Comparison of ENCODE assay signal across 10 cellular contexts in genomic region chr3:112974178-112974517, GRCh38. TPM values are rescaled to one million over a fixed set of nuclear protein-coding genes. Genes with fewer than 3 reads are reported as not detected.
DNase-seq lines count a peak whose midpoint lies in the region; ATAC-seq, FAIRE-seq and TF ChIP-seq lines count a peak whose summit lies in the region.
"Had no signal": no experiment of that assay in that cellular context is flagged by ENCODE, and none has a peak within 500 bp of the region (broad histone marks: within the 10 kb centered on the region; RNA-seq: fewer than 3 reads in every experiment).

No MANE protein-coding gene starts in this region.

- no peaks in the 10 kb centered on the region for H3K27me3 Mint-ChIP-seq in activated naive CD4-positive, alpha-beta T cell treated with anti-CD3 and anti-CD28 coated beads, Interleukin-2, amount 50 U/mL, for 24 hours
- peaks cover 3% of the 10 kb centered on the region for H3K27me3 Mint-ChIP-seq in Caco-2 (ENCODE audit: insufficient read depth, unreplicated experiment)

- BruUV-seq in K562 (replicated peaks; lab: Mats Ljungman, UMichigan) (no TSS peak), Caco-2 (replicated peaks; lab: Mats Ljungman, UMichigan) (no TSS peak)

- H3K36me3 ChIP-seq in K562 (ENCODE audit: control insufficient read depth, insufficient read depth, low read length) (no peaks in the 10 kb centered on the region), subcutaneous abdominal adipose tissue (ENCODE audit: control insufficient read depth in 5 of 5, insufficient read depth in 5 of 5, low read length in 5 of 5) (no peaks in the 10 kb centered on the region), Caco-2 (ENCODE audit: control insufficient read depth, insufficient read depth, low read length) (no peaks in the 10 kb centered on the region)

- DNase-seq in activated naive CD4-positive, alpha-beta T cell treated with Interleukin-2 at 50 U/mL for 16 hours, result no peak
- DNase-seq in K562 (ENCODE audit: extremely low read depth in 1 of 4, low spot score in 3 of 4) (no peak), NCI-H526 (lab: John Stamatoyannopoulos, UW) (no peak), Caco-2 (no peak), iPS-NIHi11 (ENCODE audit: low spot score) (no peak)
- DNase-seq: right cardiac atrium had no signal

- no peak for TF ChIP-seq EP300 in K562 (IDR thresholded peaks at IDR 0.05; ENCODE audit: low read length)

- no peak for TF ChIP-seq POLR2A in K562 (conservative IDR thresholded peaks at IDR 0.05)

- no peak overlapping the region for H3K4me3 ChIP-seq in K562
- H3K4me3 ChIP-seq in subcutaneous abdominal adipose tissue (ENCODE audit: low read depth in 1 of 5, low read length in 5 of 5), result peak overlapping the region; percentile 47 to 67 (median 47)
- no peak overlapping the region for H3K4me3 ChIP-seq in Caco-2 (ENCODE audit: low read depth, low read length)

- H3K27me3 ChIP-seq in K562 (ENCODE audit: control insufficient read depth in 2 of 2, insufficient read depth in 2 of 2, low read length in 2 of 2) (no peaks in the 10 kb centered on the region), subcutaneous abdominal adipose tissue (ENCODE audit: control insufficient read depth in 5 of 5, insufficient read depth in 4 of 5, low read length in 5 of 5) (no peaks in the 10 kb centered on the region), Caco-2 (replicated peaks; ENCODE audit: control insufficient read depth, insufficient read depth, low read length) (no peaks in the 10 kb centered on the region)

- no peaks in the 10 kb centered on the region for H4K20me1 ChIP-seq in K562 (replicated peaks; ENCODE audit: control insufficient read depth, insufficient read depth, low read length)

- no peak for FAIRE-seq in K562 (lab: Jason Lieb, UNC)
- FAIRE-seq: bronchial epithelial cell had no signal

- H3K27ac ChIP-seq in K562 (ENCODE audit: extremely low read depth, low read depth, low read length) (no peak overlapping the region), subcutaneous abdominal adipose tissue (ENCODE audit: low read depth, low read length) (no peak overlapping the region)

- H3K4me1 ChIP-seq in K562 (replicated peaks in 1 of 2; ENCODE audit: control insufficient read depth in 2 of 2, insufficient read depth in 2 of 2, low read length in 2 of 2), result no peaks in the 10 kb centered on the region
- H3K4me1 ChIP-seq in subcutaneous abdominal adipose tissue (ENCODE audit: control insufficient read depth in 5 of 5, insufficient read depth in 5 of 5, low read length in 5 of 5), result peaks cover 0 to 10% (median 6%) of the 10 kb centered on the region in 5 donors
- H3K4me1 ChIP-seq in Caco-2, result no peaks in the 10 kb centered on the region

- TF ChIP-seq RAD21 in K562 (CRISPR knock-in tag; conservative IDR thresholded peaks at IDR 0.05 in 1 of 2, IDR thresholded peaks at IDR 0.05 in 1 of 2), result no peak

- no peak for TF ChIP-seq CTCF in K562 (IDR thresholded peaks at IDR 0.05 in 2 of 3, conservative IDR thresholded peaks at IDR 0.05 in 1 of 3; ENCODE audit: insufficient read depth in 2 of 3, low read depth in 1 of 3, low read length in 3 of 3)
- no peak for TF ChIP-seq CTCF in Caco-2 (IDR thresholded peaks at IDR 0.05; ENCODE audit: insufficient read depth in 1 of 2, low read depth in 1 of 2, low read length in 1 of 2, severe bottlenecking in 1 of 2, unreplicated experiment in 1 of 2)

- WGBS in K562 (ENCODE audit: insufficient coverage, low coverage, missing lambda C conversion rate), result 23% methylated on average over 2 of the region's 2 CpGs

- H2AFZ ChIP-seq in K562 (ENCODE audit: low read depth, low read length), result no peak overlapping the region

- ATAC-seq in HG03135 (IDR thresholded peaks at IDR 0.05; ENCODE audit: unreplicated experiment), result peak; percentile 8
- ATAC-seq in K562, result no peak

- H3K4me2 ChIP-seq in K562 (ENCODE audit: insufficient read depth, low read length), result no peak overlapping the region

- no peaks in the 10 kb centered on the region for H3K9me3 ChIP-seq in K562 (replicated peaks; ENCODE audit: control insufficient read depth, insufficient read depth, low read depth, low read length)
- no peaks in the 10 kb centered on the region for H3K9me3 ChIP-seq in subcutaneous abdominal adipose tissue (ENCODE audit: control insufficient read depth in 5 of 5, low read length in 5 of 5)
- H3K9me3 ChIP-seq in Caco-2, result no peaks in the 10 kb centered on the region

- no peaks in the 10 kb centered on the region for H3K9me1 ChIP-seq in K562 (ENCODE audit: control insufficient read depth, insufficient read depth, low read length)

- H3K4me3 Mint-ChIP-seq in activated naive CD4-positive, alpha-beta T cell treated with anti-CD3 and anti-CD28 coated beads, Interleukin-2, amount 50 U/mL, for 24 hours, result peak overlapping the region; percentile 90
- no peak overlapping the region for H3K4me3 Mint-ChIP-seq in Caco-2 (ENCODE audit: unreplicated experiment)

- POLR2A ChIA-PET in K562 (lab: Yijun Ruan, JAX), result no interaction called here
- POLR2A ChIA-PET in Caco-2 (lab: Charles Lee), result no interaction called here

- H3K4me1 Mint-ChIP-seq in activated naive CD4-positive, alpha-beta T cell treated with anti-CD3 and anti-CD28 coated beads, Interleukin-2, amount 50 U/mL, for 24 hours, result peaks cover 92% of the 10 kb centered on the region
- peaks cover 3% of the 10 kb centered on the region for H3K4me1 Mint-ChIP-seq in Caco-2 (ENCODE audit: low read depth, unreplicated experiment)

- no peaks in the 10 kb centered on the region for H3K79me2 ChIP-seq in K562 (ENCODE audit: control insufficient read depth, insufficient read depth, low read length)

- CTCF ChIA-PET in K562 (lab: Yijun Ruan, JAX; ENCODE audit: low intra/inter-chr PET ratio) (no interaction called here), Caco-2 (lab: Charles Lee) (no interaction called here)

- in situ Hi-C loops in K562 (cut with MboI), result no loop called here

- intact Hi-C loops in K562 (cut with micrococcal nuclease), result loop anchor here (10.0 kb wide), 1 partner anchor 119 kb away; no protein-coding TSS in a partner anchor
- intact Hi-C loops in Caco-2 (cut with micrococcal nuclease; ENCODE audit: unreplicated experiment), result no loop called here

- peak overlapping the region; percentile 66 for H3K27ac Mint-ChIP-seq in activated naive CD4-positive, alpha-beta T cell treated with anti-CD3 and anti-CD28 coated beads, Interleukin-2, amount 50 U/mL, for 24 hours
- H3K27ac Mint-ChIP-seq in Caco-2 (ENCODE audit: unreplicated experiment), result no peak overlapping the region

- H3K9ac ChIP-seq in K562 (ENCODE audit: insufficient read depth in 1 of 2, low read depth in 2 of 2, low read length in 2 of 2) (no peak overlapping the region), subcutaneous abdominal adipose tissue (ENCODE audit: low read length in 5 of 5) (peak overlapping the region in 1 of 5 donors; percentile 58)

- peaks cover 2% of the 10 kb centered on the region for H3K36me3 Mint-ChIP-seq in activated naive CD4-positive, alpha-beta T cell treated with anti-CD3 and anti-CD28 coated beads, Interleukin-2, amount 50 U/mL, for 24 hours
- no peaks in the 10 kb centered on the region for H3K36me3 Mint-ChIP-seq in Caco-2 (ENCODE audit: insufficient read depth, unreplicated experiment)

- no peaks in the 10 kb centered on the region for H3K9me3 Mint-ChIP-seq in activated naive CD4-positive, alpha-beta T cell treated with anti-CD3 and anti-CD28 coated beads, Interleukin-2, amount 50 U/mL, for 24 hours
- no peaks in the 10 kb centered on the region for H3K9me3 Mint-ChIP-seq in Caco-2 (ENCODE audit: unreplicated experiment)

TF ChIP-seq in K562, 482 proteins besides CTCF, POLR2A, EP300 and RAD21 (continues in another document):
- TF ChIP-seq CEBPG (CRISPR knock-in tag; IDR thresholded peaks at IDR 0.05) (no peak), CEBPG (tag; conservative IDR thresholded peaks at IDR 0.05 in 1 of 2, IDR thresholded peaks at IDR 0.05 in 1 of 2) (peak in 1 of 2 experiments; percentile 14; a peak in 1 of 4 replicates), ZNF121 (CRISPR knock-in tag; conservative IDR thresholded peaks at IDR 0.05) (peak; percentile 47; the same call in 1 of the 2 replicates)

RNA-seq across cellular contexts. Expression of gene CD200R1, which starts 0.8 kb away (rescaled TPM):
- total RNA-seq in K562 (2011; cell fraction: chromatin; rRNA removed; ENCODE audit: low replicate concordance), result not detected in 2 replicates
- total RNA-seq in K562 (2011; cell fraction: nucleolus; rRNA removed), result not detected in 2 replicates
- total RNA-seq in K562 (2011; cell fraction: nucleoplasm; rRNA removed), result not detected in 2 replicates
- total RNA-seq in K562 (2014; rRNA removed), result not detected in 2 replicates
- not detected in 2 replicates for total RNA-seq in K562 (2014; rRNA removed; fragmentation: Illumina TruSeq; extraction: Trizol)
- total RNA-seq in K562 (2015; rRNA removed; fragmentation: Illumina TruSeq; extraction: Trizol), result 0.07 and 0.08 TPM in 2 replicates
- total RNA-seq in K562 (2021), result not detected in 2 replicates
- polyA plus RNA-seq in K562 (2011; rRNA removed), result 0.04 and 0.07 TPM in 2 replicates
- polyA plus RNA-seq in K562 (2011; cell fraction: cytosol; rRNA removed), result not detected in 2 replicates
- polyA plus RNA-seq in K562 (2011; cell fraction: nucleus; rRNA removed), result not detected in 2 replicates
- 0.09 and 0.11 TPM in 2 replicates for polyA plus RNA-seq in K562 (2012)
- polyA plus RNA-seq in K562 (2014; fragmentation: Illumina TruSeq; extraction: Trizol), result not detected in 2 replicates
- under 1 TPM; 0.11 to 0.23 TPM for polyA plus RNA-seq in K562 (2014; fragmentation: Nextera tagmentation; extraction: Ambion mirVana)
- polyA plus RNA-seq in K562 (2014; rRNA removed), result not detected in 2 replicates
- polyA minus RNA-seq in K562 (2011; rRNA and poly(A)+ RNA removed), result 0.15 TPM in 1 of 2 replicates, not detected in the other
- polyA minus RNA-seq in K562 (2011; cell fraction: cytosol; rRNA and poly(A)+ RNA removed), result not detected in 2 replicates
- polyA minus RNA-seq in K562 (2011; cell fraction: nucleus; rRNA and poly(A)+ RNA removed), result not detected in 2 replicates
- 0.11 and 0.28 TPM in 2 replicates for total RNA-seq in Caco-2 (2022)
- total RNA-seq: bronchial epithelial cell had no signal

RNA-seq across cellular contexts. Expression of gene GTPBP8, which starts 16.6 kb away (rescaled TPM):
- total RNA-seq in K562 (2011; cell fraction: chromatin; rRNA removed; ENCODE audit: low replicate concordance), result 4.7 and 10.7 TPM in 2 replicates
- total RNA-seq in K562 (2011; cell fraction: nucleolus; rRNA removed), result 8.3 and 10.1 TPM in 2 replicates
- 8.4 and 12.3 TPM in 2 replicates for total RNA-seq in K562 (2011; cell fraction: nucleoplasm; rRNA removed)
- 26.5 and 30.7 TPM in 2 replicates for total RNA-seq in K562 (2014; rRNA removed)
- 17.7 and 18.4 TPM in 2 replicates for total RNA-seq in K562 (2014; rRNA removed; fragmentation: Illumina TruSeq; extraction: Trizol)
- 18.8 and 20.8 TPM in 2 replicates for total RNA-seq in K562 (2015; rRNA removed; fragmentation: Illumina TruSeq; extraction: Trizol)
- 20.7 and 21.1 TPM in 2 replicates for total RNA-seq in K562 (2021)
- polyA plus RNA-seq in K562 (2011; rRNA removed), result 13.7 and 14.0 TPM in 2 replicates
- polyA plus RNA-seq in K562 (2011; cell fraction: cytosol; rRNA removed), result 21.3 and 33.5 TPM in 2 replicates
- polyA plus RNA-seq in K562 (2011; cell fraction: nucleus; rRNA removed), result 9.0 and 10.8 TPM in 2 replicates
- polyA plus RNA-seq in K562 (2012), result 21.4 and 24.9 TPM in 2 replicates
- polyA plus RNA-seq in K562 (2014; fragmentation: Illumina TruSeq; extraction: Trizol), result 17.0 and 18.8 TPM in 2 replicates
- 10 to 100 TPM; 27.4 to 33.3 TPM for polyA plus RNA-seq in K562 (2014; fragmentation: Nextera tagmentation; extraction: Ambion mirVana)
- polyA plus RNA-seq in K562 (2014; rRNA removed), result 24.4 and 27.5 TPM in 2 replicates
- polyA minus RNA-seq in K562 (2011; rRNA and poly(A)+ RNA removed), result 8.1 and 9.3 TPM in 2 replicates
- polyA minus RNA-seq in K562 (2011; cell fraction: cytosol; rRNA and poly(A)+ RNA removed), result 9.2 and 13.6 TPM in 2 replicates
- 10.7 and 11.7 TPM in 2 replicates for polyA minus RNA-seq in K562 (2011; cell fraction: nucleus; rRNA and poly(A)+ RNA removed)
- 18.3 and 19.5 TPM in 2 replicates for total RNA-seq in Caco-2 (2022)

Comparison
In these comparisons a context has a peak if more than half of its experiments do, and no peak if none do; other contexts are left out.
1. H3K4me3 ChIP-seq: peak in subcutaneous abdominal adipose tissue (5 of 5); none in K562 (single experiment) and Caco-2 (single experiment).